In genomic region chr18:11689031-11689971, GRCh38 we compare ENCODE assay signal across 8 cellular contexts. TPM values are rescaled to one million over a fixed set of nuclear protein-coding genes. Genes with fewer than 3 reads are reported as not detected.
DNase-seq lines count a peak whose midpoint lies in the region; ATAC-seq, FAIRE-seq and TF ChIP-seq lines count a peak whose summit lies in the region.

Gene GNAL (plus strand): TSS chr18:11689264. CDS start chr18:11689564, 300 bp downstream.

- H3K79me2 ChIP-seq in GM12878 (ENCODE audit: control insufficient read depth, insufficient read depth, low read length), result no peaks in the 10 kb centered on the region

- WGBS in GM12878 (ENCODE audit: insufficient coverage, insufficient replicate concordance, low lambda C conversion rate, missing lambda C conversion rate), result 2% methylated on average over 64 of the region's 112 CpGs

- RAD21 ChIA-PET in GM12878 (lab: Charles Lee; ENCODE audit: unreplicated experiment), result no interaction called here

- H3K27ac ChIP-seq in GM12878 (ENCODE audit: control insufficient read depth, insufficient read depth), result no peak within 1 kb of the TSS

- TF ChIP-seq POLR2A in GM12878 (IDR thresholded peaks at IDR 0.05; ENCODE audit: low read depth, low read length), result no peak

- POLR2A ChIA-PET in GM12878 (lab: Charles Lee), result no interaction called here

- peak within 1 kb of the TSS; percentile 47; the same call in 1 of the 2 replicates for H3K4me3 ChIP-seq in GM12878

- no peak within 1 kb of the TSS for H3K9ac ChIP-seq in GM12878 (ENCODE audit: control insufficient read depth, insufficient read depth, low read length)

- no peak for TF ChIP-seq CTCF in GM20000 (IDR thresholded peaks at IDR 0.05; ENCODE audit: extremely low read depth, missing control alignments)
- no peak for TF ChIP-seq CTCF in GM12878 (IDR thresholded peaks at IDR 0.05 in 2 of 3, conservative IDR thresholded peaks at IDR 0.05 in 1 of 3; ENCODE audit: control insufficient read depth in 2 of 3, extremely low read depth in 1 of 3, insufficient read depth in 1 of 3, low read depth in 3 of 3, low read length in 3 of 3)

- H2AFZ ChIP-seq in GM12878 (ENCODE audit: control insufficient read depth, low read depth, low read length), result peak within 1 kb of the TSS; percentile 37

- H3K4me2 ChIP-seq in GM12878 (ENCODE audit: control insufficient read depth, insufficient read depth), result peak within 1 kb of the TSS; percentile 71

- in situ Hi-C loops in GM12878 (cut with MboI), result no loop called here

- H3K9me3 ChIP-seq in GM12878 (replicated peaks; ENCODE audit: control insufficient read depth, insufficient read depth, low read length), result no peaks in the 10 kb centered on the region; the same call in 2 of the 3 replicates

- no peak for FAIRE-seq in GM12878 (lab: Jason Lieb, UNC)

- TF ChIP-seq EP300 in GM12878 (IDR thresholded peaks at IDR 0.05; ENCODE audit: borderline replicate concordance in 1 of 2, control insufficient read depth in 1 of 2, low read depth in 2 of 2, low read length in 2 of 2), result no peak

- H3K4me1 ChIP-seq in GM12878 (ENCODE audit: control insufficient read depth, insufficient read depth, low read length), result no peaks in the 10 kb centered on the region

- intact Hi-C loops in GM12878 (cut with micrococcal nuclease; ENCODE audit: unreplicated experiment), result no loop called here

- DNase-seq in C1 segment of cervical spinal cord (lab: John Stamatoyannopoulos, UW) (peak in 11 of 14 donors; percentile 9 to 69 (median 30)), GM20000 (ENCODE audit: low spot score) (peak; percentile 85), LoVo (ENCODE audit: low spot score) (peak; percentile 81), SKM-1 treated with dmso at 0.1 percent for 144 hours (lab: John Stamatoyannopoulos, UW; ENCODE audit: unreplicated experiment) (peak; percentile 57), GM12878 (ENCODE audit: low read depth, low spot score) (no peak), hypothalamus (lab: John Stamatoyannopoulos, UW) (peak in 46 of 51 donors; percentile 12 to 81 (median 60)), putamen (ENCODE audit: low spot score) (peak; percentile 33)

- no peaks in the 10 kb centered on the region for H3K36me3 ChIP-seq in GM12878 (ENCODE audit: control insufficient read depth in 2 of 2, insufficient read depth in 2 of 2, low read length in 1 of 2)

- no peaks in the 10 kb centered on the region for H4K20me1 ChIP-seq in GM12878 (ENCODE audit: control insufficient read depth, insufficient read depth)

- no TSS peak for BruUV-seq in GM12878 (replicated peaks; lab: Mats Ljungman, UMichigan)

- CTCF ChIA-PET in GM12878 (lab: Yijun Ruan, JAX), result no interaction called here

- ATAC-seq in GM12878 (peak; percentile 85), HG03521 (IDR thresholded peaks at IDR 0.05; ENCODE audit: unreplicated experiment) (no peak)

- H3K27me3 ChIP-seq in GM12878 (replicated peaks in 1 of 2; ENCODE audit: control insufficient read depth in 2 of 2, insufficient read depth in 2 of 2, low read length in 1 of 2), result peaks cover 3% of the 10 kb centered on the region in 2 experiments; a peak in 3 of 4 replicates

- SMC1A ChIA-PET in GM12878 (lab: Charles Lee; ENCODE audit: uncharacterized antibody, unreplicated experiment), result interaction anchor here (1.3 kb wide), 1 partner anchor 17 kb away, joined by 3 read pairs; no protein-coding TSS in a partner anchor

- no peak for TF ChIP-seq RAD21 in GM12878 (IDR thresholded peaks at IDR 0.05; ENCODE audit: insufficient read depth, low read depth, low read length)

TF ChIP-seq in GM12878, 131 proteins besides CTCF, POLR2A, EP300 and RAD21 (continues in another document):
- TF ChIP-seq STAT3 (IDR thresholded peaks at IDR 0.05; ENCODE audit: low read depth, low read length) (no peak), E4F1 (IDR thresholded peaks at IDR 0.05; ENCODE audit: borderline replicate concordance, partially characterized antibody) (no peak), KDM1A (IDR thresholded peaks at IDR 0.05; ENCODE audit: borderline replicate concordance) (no peak), TARDBP (IDR thresholded peaks at IDR 0.05; ENCODE audit: borderline replicate concordance) (no peak), IRF4 (IDR thresholded peaks at IDR 0.05; ENCODE audit: low read depth, low read length) (0 out of 2 replicates have a peak, but pooled peaks have one; percentile 17), ZNF207 (IDR thresholded peaks at IDR 0.05; ENCODE audit: borderline replicate concordance) (no peak), MEF2B (IDR thresholded peaks at IDR 0.05; ENCODE audit: partially characterized antibody, poor library complexity, severe bottlenecking) (no peak), NR2F1 (conservative IDR thresholded peaks at IDR 0.05) (no peak), SP1 (IDR thresholded peaks at IDR 0.05; ENCODE audit: low read depth, low read length) (no peak), TCF12 (IDR thresholded peaks at IDR 0.05; ENCODE audit: low read depth, low read length) (peak; percentile 69; the same call in 1 of the 2 replicates), MYB (IDR thresholded peaks at IDR 0.05; ENCODE audit: borderline replicate concordance, low read depth, low read length) (no peak), PRDM15 (CRISPR knock-in tag; IDR thresholded peaks at IDR 0.05) (no peak), SRF (IDR thresholded peaks at IDR 0.05; ENCODE audit: low read depth in 2 of 2, low read length in 2 of 2) (peak in 1 of 2 experiments; percentile 93; a peak in 2 of 4 replicates)

RNA-seq across cellular contexts. Expression of gene GNAL, which starts in this region (rescaled TPM):
- not detected in 2 replicates for total RNA-seq in GM12878 (2013; cell fraction: nucleolus; rRNA removed)
- total RNA-seq in GM12878 (2014; rRNA removed) (not detected in 2 replicates), GM12878 (2014; rRNA removed; fragmentation: Illumina TruSeq; extraction: Trizol) (not detected in 2 replicates), GM12878 (2021) (not detected in 2 replicates)
- polyA plus RNA-seq in GM12878 (2011; ENCODE audit: low read depth), result 0.14 TPM
- polyA plus RNA-seq in GM12878 (2011; rRNA removed) (0.05 TPM in 1 of 2 replicates, not detected in the other), GM12878 (2014; fragmentation: Illumina TruSeq; extraction: Trizol) (not detected in 2 replicates), GM12878 (2014; fragmentation: Nextera tagmentation; extraction: Ambion mirVana) (under 1 TPM; 0.02 to 0.05 TPM), GM12878 (2014; rRNA removed) (0.04 TPM in 1 of 2 replicates, not detected in the other), GM12878 (2016; fragmentation: Nextera tagmentation; extraction: Ambion mirVana) (under 1 TPM; 0.24 to 0.39 TPM)
- polyA plus RNA-seq in GM12878 (2011; cell fraction: cytosol; rRNA removed), result 0.03 TPM in 2 replicates
- polyA plus RNA-seq in GM12878 (2011; cell fraction: nucleus; rRNA removed), result not detected in 2 replicates
- 0.21 and 0.30 TPM in 2 replicates for polyA plus RNA-seq in GM12878 (2012)
- 0.29 and 0.62 TPM in 2 replicates for polyA minus RNA-seq in GM12878 (2011; rRNA and poly(A)+ RNA removed)
- not detected in 2 replicates for polyA minus RNA-seq in GM12878 (2011; cell fraction: cytosol; rRNA and poly(A)+ RNA removed)
- not detected in 2 replicates for polyA minus RNA-seq in GM12878 (2011; cell fraction: nucleus; rRNA and poly(A)+ RNA removed)

Comparison
In these comparisons a context has a peak if more than half of its experiments do, and no peak if none do; other contexts are left out.
1. Peak in ATAC-seq, H3K4me3 ChIP-seq and H3K4me2 ChIP-seq in GM12878; RNA of the gene not detected or under 1 TPM.